Comparison of ENCODE assay signal across 8 cellular contexts in the genomic region with DNA sequence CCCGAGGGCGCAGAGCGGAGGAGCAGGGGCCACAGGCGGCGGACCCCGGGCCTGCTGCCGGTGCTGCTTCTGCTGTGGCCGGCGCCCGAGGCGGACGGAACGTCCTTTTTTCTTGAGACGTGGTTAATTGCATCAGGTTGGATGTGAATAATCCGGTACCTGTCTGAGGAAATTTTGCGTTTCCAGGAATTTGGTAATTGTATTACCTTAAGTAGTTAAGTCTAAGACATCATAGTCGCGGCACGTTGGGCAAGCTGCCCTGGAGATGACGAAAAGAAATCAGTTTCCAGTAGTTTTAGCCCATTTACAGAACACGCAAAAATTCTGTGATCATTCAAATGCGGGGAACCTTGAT. TPM values are rescaled to one million over a fixed set of nuclear protein-coding genes. Genes with fewer than 3 reads are reported as not detected.
DNase-seq lines count a peak whose midpoint lies in the region; ATAC-seq and TF ChIP-seq lines count a peak whose summit lies in the region.

No MANE protein-coding gene starts in this region.

- H3K9me3 Mint-ChIP-seq in activated T-helper 2 cell treated with anti-CD3 and anti-CD28 coated beads, Interferon-gamma antibody, Interleukin-2, Interleukin-4, amounts not matched to agents 10 μg/mL and 5 μg/mL and 100 μg/mL, durations not matched to agents 14 hours and 24 hours and 36 hours = no peaks in the 10 kb centered on the region

- peak overlapping the region; percentile 97 for H3K9ac ChIP-seq in iPS-18a (ENCODE audit: low read length)

- peak overlapping the region; percentile 46 for H3K27ac Mint-ChIP-seq in activated T-helper 2 cell treated with anti-CD3 and anti-CD28 coated beads, Interferon-gamma antibody, Interleukin-2, Interleukin-4, amounts not matched to agents 10 μg/mL and 5 μg/mL and 100 μg/mL, durations not matched to agents 14 hours and 24 hours and 36 hours

- peaks cover 17% of the 10 kb centered on the region for H3K36me3 Mint-ChIP-seq in activated T-helper 2 cell treated with anti-CD3 and anti-CD28 coated beads, Interferon-gamma antibody, Interleukin-2, Interleukin-4, amounts not matched to agents 10 μg/mL and 5 μg/mL and 100 μg/mL, durations not matched to agents 14 hours and 24 hours and 36 hours (ENCODE audit: low read depth)

- TF ChIP-seq CTCF in stomach (IDR thresholded peaks at IDR 0.05) = no peak

- no peak for TF ChIP-seq EP300 in stomach (IDR thresholded peaks at IDR 0.05)

- TF ChIP-seq POLR2A in stomach (IDR thresholded peaks at IDR 0.05) = no peak

- H3K4me1 Mint-ChIP-seq in activated T-helper 2 cell treated with anti-CD3 and anti-CD28 coated beads, Interferon-gamma antibody, Interleukin-2, Interleukin-4, amounts not matched to agents 10 μg/mL and 5 μg/mL and 100 μg/mL, durations not matched to agents 14 hours and 24 hours and 36 hours (ENCODE audit: low read depth) = peaks cover 20% of the 10 kb centered on the region

- POLR2A ChIA-PET in HEK293T (lab: Yijun Ruan, JAX) = no interaction called here

- peak overlapping the region; percentile 83 for H3K4me3 Mint-ChIP-seq in activated T-helper 2 cell treated with anti-CD3 and anti-CD28 coated beads, Interferon-gamma antibody, Interleukin-2, Interleukin-4, amounts not matched to agents 10 μg/mL and 5 μg/mL and 100 μg/mL, durations not matched to agents 14 hours and 24 hours and 36 hours (ENCODE audit: low read depth)

- CTCF ChIA-PET in HEK293T (lab: Yijun Ruan, JAX) = no interaction called here

- no peaks in the 10 kb centered on the region for H3K36me3 ChIP-seq in iPS-18a (ENCODE audit: control insufficient read depth, low read depth, low read length)
- no peaks in the 10 kb centered on the region for H3K36me3 ChIP-seq in stomach

- H3K27ac ChIP-seq in iPS-18a (ENCODE audit: low read length) = peak overlapping the region; percentile 71
- peak overlapping the region; percentile 92 to 98 (median 94) for H3K27ac ChIP-seq in stomach

- H3K4me3 ChIP-seq in iPS-18a (ENCODE audit: low read length) (peak overlapping the region; percentile 100), stomach (peak overlapping the region; percentile 71 to 85 (median 80))

- H3K9me3 ChIP-seq in iPS-18a (ENCODE audit: control insufficient read depth, low read depth, low read length) (no peaks in the 10 kb centered on the region), stomach (no peaks in the 10 kb centered on the region)

- ATAC-seq in GM19395 (IDR thresholded peaks at IDR 0.05; ENCODE audit: unreplicated experiment) = no peak

- intact Hi-C loops in activated T-helper 2 cell treated with anti-CD3 and anti-CD28 coated beads, Interferon-gamma antibody, Interleukin-2, Interleukin-4, amounts not matched to agents 10 μg/mL and 5 μg/mL and 100 μg/mL, durations not matched to agents 14 hours and 24 hours and 36 hours (cut with micrococcal nuclease) = no loop called here
- intact Hi-C loops in stomach (cut with DNase I; ENCODE audit: low total_unique reads) = no loop called here

- DNase-seq in DMS79 treated with DMSO at 0.1 percent for 48 hours (lab: John Stamatoyannopoulos, UW) = peak; percentile 28
- DNase-seq in DMS79 (lab: John Stamatoyannopoulos, UW) = no peak
- no peak for DNase-seq in activated T-helper 2 cell treated with anti-CD3 and anti-CD28 coated beads, Interferon-gamma antibody, Interleukin-2, Interleukin-4, amounts not matched to agents 10 μg/mL and 5 μg/mL and 100 μg/mL, durations not matched to agents 14 hours and 24 hours and 36 hours (ENCODE audit: low spot score)
- DNase-seq in stomach = no peak
- DNase-seq in HEK293T (ENCODE audit: extremely low spot score) = no peak
- DNase-seq in germinal center (ENCODE audit: low spot score) = no peak

- 0 to 1% (median 1%) methylated on average over 19 to 22 of the region's 22 CpGs for WGBS in stomach, 5 donors

- no peaks in the 10 kb centered on the region for H3K27me3 Mint-ChIP-seq in activated T-helper 2 cell treated with anti-CD3 and anti-CD28 coated beads, Interferon-gamma antibody, Interleukin-2, Interleukin-4, amounts not matched to agents 10 μg/mL and 5 μg/mL and 100 μg/mL, durations not matched to agents 14 hours and 24 hours and 36 hours (ENCODE audit: low read depth)

- H3K27me3 ChIP-seq in iPS-18a (ENCODE audit: control insufficient read depth, insufficient read depth, low read length) (no peaks in the 10 kb centered on the region), stomach (no peaks in the 10 kb centered on the region)

- H3K4me1 ChIP-seq in iPS-18a (ENCODE audit: control insufficient read depth, low read depth, low read length) = peaks cover 7% of the 10 kb centered on the region
- peaks cover 20 to 46% (median 33%) of the 10 kb centered on the region in 4 donors for H3K4me1 ChIP-seq in stomach

TF ChIP-seq in HEK293T, 16 proteins besides CTCF, POLR2A, EP300 and RAD21:
- TF ChIP-seq, protein P1, sequence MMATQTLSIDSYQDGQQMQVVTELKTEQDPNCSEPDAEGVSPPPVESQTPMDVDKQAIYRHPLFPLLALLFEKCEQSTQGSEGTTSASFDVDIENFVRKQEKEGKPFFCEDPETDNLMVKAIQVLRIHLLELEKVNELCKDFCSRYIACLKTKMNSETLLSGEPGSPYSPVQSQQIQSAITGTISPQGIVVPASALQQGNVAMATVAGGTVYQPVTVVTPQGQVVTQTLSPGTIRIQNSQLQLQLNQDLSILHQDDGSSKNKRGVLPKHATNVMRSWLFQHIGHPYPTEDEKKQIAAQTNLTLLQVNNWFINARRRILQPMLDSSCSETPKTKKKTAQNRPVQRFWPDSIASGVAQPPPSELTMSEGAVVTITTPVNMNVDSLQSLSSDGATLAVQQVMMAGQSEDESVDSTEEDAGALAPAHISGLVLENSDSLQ (IDR thresholded peaks at IDR 0.05) = no peak
- no peak for TF ChIP-seq ELF4 (IDR thresholded peaks at IDR 0.05)
- TF ChIP-seq L3MBTL2 (conservative IDR thresholded peaks at IDR 0.05) = no peak
- no peak for TF ChIP-seq LEF1 (IDR thresholded peaks at IDR 0.05; ENCODE audit: borderline replicate concordance)
- TF ChIP-seq FOXA1 (IDR thresholded peaks at IDR 0.05) = no peak

RNA-seq across cellular contexts. Expression of gene SPECC1L, which starts 0.8 kb away (rescaled TPM):
- 35.9 and 40.9 TPM in 2 replicates for total RNA-seq in activated T-helper 2 cell treated with anti-CD3 and anti-CD28 coated beads, Interferon-gamma antibody, Interleukin-2, Interleukin-4, amounts not matched to agents 10 μg/mL and 5 μg/mL and 100 μg/mL, durations not matched to agents 14 hours and 24 hours and 36 hours
- total RNA-seq in stomach = 10 to 100 TPM; 19.0 to 53.1 (median 32.7) TPM
- 1 to 10 TPM; 6.0 to 8.5 (median 6.1) TPM for polyA plus RNA-seq in stomach

RNA-seq across cellular contexts. Expression of gene GGT5, which starts 26.5 kb away (rescaled TPM):
- total RNA-seq in activated T-helper 2 cell treated with anti-CD3 and anti-CD28 coated beads, Interferon-gamma antibody, Interleukin-2, Interleukin-4, amounts not matched to agents 10 μg/mL and 5 μg/mL and 100 μg/mL, durations not matched to agents 14 hours and 24 hours and 36 hours = 0.05 TPM in 1 of 2 replicates, not detected in the other
- 10 to 100 TPM in 4 of 5 donors, 1 to 10 TPM in 1; 9.9 to 48.8 (median 29.0) TPM for total RNA-seq in stomach
- 10 to 100 TPM; 17.0 to 22.6 (median 18.2) TPM for polyA plus RNA-seq in stomach

Comparison
In these comparisons a context has a peak if more than half of its experiments do, and no peak if none do; other contexts are left out.
1. RNA of gene GGT5, which starts 26.5 kb away (total RNA-seq): 9.9 to 48.8 TPM in stomach; 0.05 TPM in activated T-helper 2 cell treated with anti-CD3 and anti-CD28 coated beads, Interferon-gamma antibody, Interleukin-2, Interleukin-4, amounts not matched to agents 10 μg/mL and 5 μg/mL and 100 μg/mL, durations not matched to agents 14 hours and 24 hours and 36 hours; every median in the first group is over 10 times any median in the second.